21 cellular contexts compared by ENCODE assay signal in genomic region chr9:11016081-11016480, GRCh38.
DNase-seq lines count a peak whose midpoint lies in the region; ATAC-seq, FAIRE-seq and TF ChIP-seq lines count a peak whose summit lies in the region.
"Had no signal": no experiment of that assay in that cellular context is flagged by ENCODE, and none has a peak within 500 bp of the region (broad histone marks: within the 10 kb centered on the region; RNA-seq: fewer than 3 reads in every experiment).

No MANE protein-coding gene starts in this region.

- H3F3A ChIP-seq in PC-3 (ENCODE audit: low read length, unreplicated experiment) = no peaks in the 10 kb centered on the region

- H3K79me2 ChIP-seq in PC-3 (ENCODE audit: low read length) = no peaks in the 10 kb centered on the region

- BruUV-seq in PC-3 (replicated peaks; lab: Mats Ljungman, UMichigan) = no TSS peak

- no peak overlapping the region for H3K27ac ChIP-seq in PC-3 (ENCODE audit: low read length)

- H3K4me1 ChIP-seq in PC-3 (ENCODE audit: insufficient read depth, low read length) = no peaks in the 10 kb centered on the region

- no peak overlapping the region for H3K9ac ChIP-seq in PC-3 (ENCODE audit: low read length)

- H3K36me3 ChIP-seq in PC-3 (ENCODE audit: low read depth, low read length) = no peaks in the 10 kb centered on the region
- no peaks in the 10 kb centered on the region for H3K36me3 ChIP-seq in bronchial epithelial cell (ENCODE audit: control insufficient read depth, insufficient read depth, low read length)

- H3K27me3 ChIP-seq in PC-3 (ENCODE audit: low read length) (no peaks in the 10 kb centered on the region), bronchial epithelial cell (ENCODE audit: control insufficient read depth, insufficient read depth, low read length) (no peaks in the 10 kb centered on the region)

- H3K36me3 Mint-ChIP-seq in T-helper 2 cell treated with Interferon-gamma antibody and Interleukin-4, amounts not matched to agents 5 μg/mL and 100 μg/mL, for 36 hours (ENCODE audit: low read depth) = no peaks in the 10 kb centered on the region

- H3K9me3 ChIP-seq in PC-3 (ENCODE audit: low read length) = no peaks in the 10 kb centered on the region

- no peak overlapping the region for H3K4me3 Mint-ChIP-seq in T-helper 2 cell treated with Interferon-gamma antibody and Interleukin-4, amounts not matched to agents 5 μg/mL and 100 μg/mL, for 36 hours
- H3K4me3 Mint-ChIP-seq: CD4-positive, alpha-beta T cell; HFFc6 had no signal

- peak; percentile 61 for DNase-seq in ELF-1 (ENCODE audit: low read depth, low spot score)
- peak; percentile 44 for DNase-seq in PC-3
- DNase-seq in bronchial epithelial cell (ENCODE audit: low read depth) = peak; percentile 50
- peak; percentile 32 for DNase-seq in kidney tubule cell (ENCODE audit: low spot score)
- DNase-seq in SKM-1 treated with dmso at 0.1 percent for 144 hours (lab: John Stamatoyannopoulos, UW; ENCODE audit: unreplicated experiment) = no peak
- DNase-seq in T-helper 2 cell treated with Interferon-gamma antibody and Interleukin-4, amounts not matched to agents 5 μg/mL and 100 μg/mL, for 36 hours (ENCODE audit: low spot score) = no peak
- no peak for DNase-seq in activated effector memory CD4-positive, alpha-beta T cell treated with Interleukin-2 at 50 U/mL for 16 hours
- DNase-seq in NCI-H345 treated with DMSO at 0.1 percent for 48 hours (lab: John Stamatoyannopoulos, UW; ENCODE audit: unreplicated experiment) = no peak
- DNase-seq: ACHN; C1 segment of cervical spinal cord; Calu3; CD4-positive, alpha-beta T cell; DMS79 treated with DMSO at 0.1 percent for 48 hours; EL; GDM1; HCEC 1CT; HFFc6 had no signal

- H3K9me2 ChIP-seq in PC-3 (replicated peaks; ENCODE audit: low read length) = no peaks in the 10 kb centered on the region

- FAIRE-seq in bronchial epithelial cell (lab: Jason Lieb, UNC) = no peak
- FAIRE-seq: GM12892, GM19239, HepG2, HTR-8/SVneo had no signal

- H2AFZ ChIP-seq in PC-3 (ENCODE audit: low read length) = no peak overlapping the region

- intact Hi-C loops in PC-3 (cut with micrococcal nuclease) = no loop called here

- TF ChIP-seq CTCF in PC-3 (conservative IDR thresholded peaks at IDR 0.05; ENCODE audit: low read depth, low read length) (no peak), bronchial epithelial cell (IDR thresholded peaks at IDR 0.05; ENCODE audit: insufficient read depth, low read length, severe bottlenecking) (no peak)

- no peaks in the 10 kb centered on the region for H3K27me3 Mint-ChIP-seq in T-helper 2 cell treated with Interferon-gamma antibody and Interleukin-4, amounts not matched to agents 5 μg/mL and 100 μg/mL, for 36 hours (ENCODE audit: low read depth)
- H3K27me3 Mint-ChIP-seq: CD4-positive, alpha-beta T cell had no signal

- H3K27ac Mint-ChIP-seq in T-helper 2 cell treated with Interferon-gamma antibody and Interleukin-4, amounts not matched to agents 5 μg/mL and 100 μg/mL, for 36 hours = no peak overlapping the region
- H3K27ac Mint-ChIP-seq: CD4-positive, alpha-beta T cell; HFFc6 had no signal

- no peaks in the 10 kb centered on the region for H3K4me1 Mint-ChIP-seq in T-helper 2 cell treated with Interferon-gamma antibody and Interleukin-4, amounts not matched to agents 5 μg/mL and 100 μg/mL, for 36 hours (ENCODE audit: low read depth)

- no peak overlapping the region for H3K4me2 ChIP-seq in PC-3 (ENCODE audit: low read length)

- peaks cover 58% of the 10 kb centered on the region for H3K9me3 Mint-ChIP-seq in T-helper 2 cell treated with Interferon-gamma antibody and Interleukin-4, amounts not matched to agents 5 μg/mL and 100 μg/mL, for 36 hours

- H3K4me3 ChIP-seq in PC-3 (ENCODE audit: low read length) (no peak overlapping the region), bronchial epithelial cell (ENCODE audit: low read depth, low read length) (no peak overlapping the region)

- CTCF ChIA-PET in PC-3 (lab: Charles Lee) = no interaction called here

- ATAC-seq in PC-3 = peak; percentile 75
- ATAC-seq: HepG2 had no signal

- H4K20me1 ChIP-seq in PC-3 (ENCODE audit: low read length) = no peaks in the 10 kb centered on the region

- POLR2A ChIA-PET in PC-3 (lab: Charles Lee; ENCODE audit: unreplicated experiment) = no interaction called here

Comparison
In these comparisons a context has a peak if more than half of its experiments do, and no peak if none do; other contexts are left out.
1. DNase-seq: peak in ELF-1 (single experiment), PC-3 (single experiment), bronchial epithelial cell (single experiment) and kidney tubule cell (single experiment); none in SKM-1 treated with dmso at 0.1 percent for 144 hours (single experiment), T-helper 2 cell treated with Interferon-gamma antibody and Interleukin-4, amounts not matched to agents 5 μg/mL and 100 μg/mL, for 36 hours (single experiment), activated effector memory CD4-positive, alpha-beta T cell treated with Interleukin-2 at 50 U/mL for 16 hours (single experiment) and NCI-H345 treated with DMSO at 0.1 percent for 48 hours (single experiment).